32 cellular contexts compared by ENCODE assay signal in the genomic region with DNA sequence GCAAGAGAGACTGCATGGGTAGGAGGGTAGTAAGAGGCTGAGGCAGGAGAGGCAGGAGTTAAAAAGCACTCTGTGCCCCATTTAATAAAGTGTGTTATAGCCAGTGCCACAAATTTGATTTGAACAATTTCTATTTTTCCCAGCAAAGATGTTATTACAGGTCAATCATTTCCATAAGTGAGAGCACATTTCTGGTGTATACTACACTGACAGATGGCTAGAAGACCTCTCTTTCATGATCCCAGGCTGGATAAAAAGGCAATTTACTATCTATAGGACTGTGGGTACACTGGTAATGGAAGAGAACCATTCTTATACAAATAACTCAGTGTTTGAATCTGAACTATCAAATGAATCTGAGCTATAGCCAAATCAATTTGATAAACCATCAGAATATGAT.
"Had no signal": no experiment of that assay in that cellular context is flagged by ENCODE, and none has a peak within 500 bp of the region (broad histone marks: within the 10 kb centered on the region; RNA-seq: fewer than 3 reads in every experiment).

No MANE protein-coding gene starts in this region.

- H3K4me1 Mint-ChIP-seq: activated B cell treated with CpG ODN at 0.5 μM for 24 hours; activated CD4-positive, alpha-beta T cell treated with anti-CD3 and anti-CD28 coated beads, Interleukin-2, amount 10 ng/mL, durations not matched to agents 24 days and 14 days; activated CD8-positive, alpha-beta memory T cell treated with anti-CD3 and anti-CD28 coated beads, Interleukin-2, amount 10 ng/mL, durations not matched to agents 7 days and 5 days; activated naive CD4-positive, alpha-beta T cell treated with anti-CD3 and anti-CD28 coated beads, Interleukin-2, amount 10 ng/mL, durations not matched to agents 7 days and 5 days; activated naive CD4-positive, alpha-beta T cell treated with anti-CD3 and anti-CD28 coated beads, Interleukin-2, amount 50 U/mL, for 24 hours; activated naive CD8-positive, alpha-beta T cell treated with anti-CD3 and anti-CD28 coated beads, Interleukin-2, amount 10 ng/mL, durations not matched to agents 7 days and 5 days; activated naive CD8-positive, alpha-beta T cell treated with anti-CD3 and anti-CD28 coated beads, Interleukin-2, amount 50 U/mL, for 24 hours; central memory CD8-positive, alpha-beta T cell had no signal

- H3K4me3 Mint-ChIP-seq: activated B cell treated with CpG ODN at 0.5 μM for 24 hours; activated CD4-positive, alpha-beta memory T cell treated with anti-CD3 and anti-CD28 coated beads for 36 hours; activated CD4-positive, alpha-beta T cell treated with anti-CD3 and anti-CD28 coated beads, Interleukin-2, amount 10 ng/mL, durations not matched to agents 24 days and 14 days; activated CD8-positive, alpha-beta memory T cell treated with anti-CD3 and anti-CD28 coated beads, Interleukin-2, amount 10 ng/mL, durations not matched to agents 7 days and 5 days; activated CD8-positive, alpha-beta T cell treated with anti-CD3 and anti-CD28 coated beads for 36 hours; activated naive CD4-positive, alpha-beta T cell treated with anti-CD3 and anti-CD28 coated beads, Interleukin-2, amount 10 ng/mL, durations not matched to agents 7 days and 5 days; activated naive CD4-positive, alpha-beta T cell treated with anti-CD3 and anti-CD28 coated beads, Interleukin-2, amount 50 U/mL, for 24 hours; activated naive CD8-positive, alpha-beta T cell; activated naive CD8-positive, alpha-beta T cell treated with anti-CD3 and anti-CD28 coated beads, Interleukin-2, amount 10 ng/mL, durations not matched to agents 7 days and 5 days; activated naive CD8-positive, alpha-beta T cell treated with anti-CD3 and anti-CD28 coated beads, Interleukin-2, amount 50 U/mL, for 24 hours; activated T-cell treated with anti-CD3 and anti-CD28 coated beads, Interleukin-2, amount 50 U/mL, for 24 hours; brain; central memory CD8-positive, alpha-beta T cell; T-helper 1 cell treated with Interleukin-12 subunit alpha and Interleukin-12 subunit beta and Interleukin-4 antibody, amounts not matched to agents 30 μg/mL and 1 μg/mL, for 36 hours; T-helper 2 cell treated with Interferon-gamma antibody and Interleukin-4, amounts not matched to agents 5 μg/mL and 100 μg/mL, for 36 hours had no signal

- H3K36me3 Mint-ChIP-seq: activated CD4-positive, alpha-beta memory T cell treated with anti-CD3 and anti-CD28 coated beads for 36 hours; activated CD8-positive, alpha-beta memory T cell treated with anti-CD3 and anti-CD28 coated beads, Interleukin-2, amount 10 ng/mL, durations not matched to agents 7 days and 5 days; activated naive CD4-positive, alpha-beta T cell treated with anti-CD3 and anti-CD28 coated beads, Interleukin-2, amount 10 ng/mL, durations not matched to agents 7 days and 5 days; activated naive CD4-positive, alpha-beta T cell treated with anti-CD3 and anti-CD28 coated beads, Interleukin-2, amount 50 U/mL, for 24 hours; activated naive CD8-positive, alpha-beta T cell; activated naive CD8-positive, alpha-beta T cell treated with anti-CD3 and anti-CD28 coated beads, Interleukin-2, amount 10 ng/mL, durations not matched to agents 7 days and 5 days; brain had no signal

- H3K27ac Mint-ChIP-seq: activated B cell treated with CpG ODN at 0.5 μM for 24 hours; activated CD4-positive, alpha-beta memory T cell treated with anti-CD3 and anti-CD28 coated beads for 36 hours; activated CD4-positive, alpha-beta T cell treated with anti-CD3 and anti-CD28 coated beads, Interleukin-2, amount 10 ng/mL, durations not matched to agents 24 days and 14 days; activated CD8-positive, alpha-beta memory T cell treated with anti-CD3 and anti-CD28 coated beads, Interleukin-2, amount 10 ng/mL, durations not matched to agents 7 days and 5 days; activated CD8-positive, alpha-beta T cell treated with anti-CD3 and anti-CD28 coated beads for 36 hours; activated naive CD4-positive, alpha-beta T cell treated with anti-CD3 and anti-CD28 coated beads, Interleukin-2, amount 10 ng/mL, durations not matched to agents 7 days and 5 days; activated naive CD4-positive, alpha-beta T cell treated with anti-CD3 and anti-CD28 coated beads, Interleukin-2, amount 50 U/mL, for 24 hours; activated naive CD8-positive, alpha-beta T cell; activated naive CD8-positive, alpha-beta T cell treated with anti-CD3 and anti-CD28 coated beads, Interleukin-2, amount 10 ng/mL, durations not matched to agents 7 days and 5 days; activated naive CD8-positive, alpha-beta T cell treated with anti-CD3 and anti-CD28 coated beads, Interleukin-2, amount 50 U/mL, for 24 hours; activated T-cell treated with anti-CD3 and anti-CD28 coated beads, Interleukin-2, amount 50 U/mL, for 24 hours; activated T-helper 2 cell treated with anti-CD3 and anti-CD28 coated beads, Interferon-gamma antibody, Interleukin-2, Interleukin-4, amounts not matched to agents 10 μg/mL and 5 μg/mL and 100 μg/mL, durations not matched to agents 14 hours and 24 hours and 36 hours; brain; T-helper 1 cell treated with Interleukin-12 subunit alpha and Interleukin-12 subunit beta and Interleukin-4 antibody, amounts not matched to agents 30 μg/mL and 1 μg/mL, for 36 hours; T-helper 2 cell treated with Interferon-gamma antibody and Interleukin-4, amounts not matched to agents 5 μg/mL and 100 μg/mL, for 36 hours had no signal

- ATAC-seq: activated CD8-positive, alpha-beta memory T cell treated with anti-CD3 and anti-CD28 coated beads, Interleukin-2, amount 10 ng/mL, durations not matched to agents 7 days and 5 days; activated CD8-positive, alpha-beta T cell treated with anti-CD3 and anti-CD28 coated beads for 36 hours; activated naive CD8-positive, alpha-beta T cell treated with anti-CD3 and anti-CD28 coated beads, Interleukin-2, amount 50 U/mL, for 24 hours had no signal

- DNase-seq: activated B cell treated with CpG ODN at 0.5 μM for 24 hours; activated CD4-positive, alpha-beta memory T cell treated with anti-CD3 and anti-CD28 coated beads for 36 hours; activated CD4-positive, alpha-beta T cell treated with anti-CD3 and anti-CD28 coated beads for 4 hours; activated CD4-positive, alpha-beta T cell treated with anti-CD3 and anti-CD28 coated beads, Interleukin-2, amount 10 ng/mL, durations not matched to agents 24 days and 14 days; activated CD4-positive, alpha-beta T cell treated with anti-CD3 and anti-CD28 coated beads, Interleukin-2, amount 50 U/mL, for 1 hour; activated CD4-positive, alpha-beta T cell treated with anti-CD3 and anti-CD28 coated beads, Interleukin-2, amount 50 U/mL, for 4 hours; activated CD4-positive, CD25-positive, alpha-beta regulatory T cell treated with anti-CD3 and anti-CD28 coated beads, Interleukin-2, amount 50 U/mL, for 72 hours; activated CD8-positive, alpha-beta memory T cell treated with anti-CD3 and anti-CD28 coated beads for 24 hours; activated CD8-positive, alpha-beta memory T cell treated with anti-CD3 and anti-CD28 coated beads, Interleukin-2, amount 10 ng/mL, durations not matched to agents 7 days and 5 days; activated CD8-positive, alpha-beta memory T cell treated with anti-CD3 and anti-CD28 coated beads, Interleukin-2, amount 50 U/mL, for 48 hours; activated CD8-positive, alpha-beta T cell treated with anti-CD3 and anti-CD28 coated beads for 36 hours; activated effector memory CD4-positive, alpha-beta T cell treated with Interleukin-2 at 50 U/mL for 16 hours; activated gamma-delta T cell; activated naive CD4-positive, alpha-beta T cell treated with anti-CD3 and anti-CD28 coated beads, Interleukin-2, amount 10 ng/mL, durations not matched to agents 7 days and 5 days; activated naive CD4-positive, alpha-beta T cell treated with Interleukin-2 at 50 U/mL for 16 hours; activated naive CD8-positive, alpha-beta T cell treated with anti-CD3 and anti-CD28 coated beads, Interleukin-2, amount 10 ng/mL, durations not matched to agents 7 days and 5 days; activated naive CD8-positive, alpha-beta T cell treated with anti-CD3 and anti-CD28 coated beads, Interleukin-2, amount 50 U/mL, for 24 hours; activated T-cell treated with anti-CD3 and anti-CD28 coated beads, Interleukin-2, amount 50 U/mL, for 24 hours; activated T-cell treated with anti-CD3 and anti-CD28 coated beads, Interleukin-2, amount 50 U/mL, for 48 hours; amygdala; anterior cingulate cortex; caudate nucleus; cerebellar nuclear complex; T-helper 2 cell; T-helper 9 cell had no signal

- H3K9me3 Mint-ChIP-seq: activated B cell treated with CpG ODN at 0.5 μM for 24 hours; activated CD4-positive, alpha-beta memory T cell treated with anti-CD3 and anti-CD28 coated beads for 36 hours; activated CD4-positive, alpha-beta T cell treated with anti-CD3 and anti-CD28 coated beads, Interleukin-2, amount 10 ng/mL, durations not matched to agents 24 days and 14 days; activated CD8-positive, alpha-beta T cell treated with anti-CD3 and anti-CD28 coated beads for 36 hours; activated naive CD4-positive, alpha-beta T cell treated with anti-CD3 and anti-CD28 coated beads, Interleukin-2, amount 10 ng/mL, durations not matched to agents 7 days and 5 days; activated naive CD4-positive, alpha-beta T cell treated with anti-CD3 and anti-CD28 coated beads, Interleukin-2, amount 50 U/mL, for 24 hours; activated naive CD8-positive, alpha-beta T cell treated with anti-CD3 and anti-CD28 coated beads, Interleukin-2, amount 10 ng/mL, durations not matched to agents 7 days and 5 days; activated naive CD8-positive, alpha-beta T cell treated with anti-CD3 and anti-CD28 coated beads, Interleukin-2, amount 50 U/mL, for 24 hours; activated T-cell treated with anti-CD3 and anti-CD28 coated beads, Interleukin-2, amount 50 U/mL, for 24 hours; activated T-helper 2 cell treated with anti-CD3 and anti-CD28 coated beads, Interferon-gamma antibody, Interleukin-2, Interleukin-4, amounts not matched to agents 10 μg/mL and 5 μg/mL and 100 μg/mL, durations not matched to agents 14 hours and 24 hours and 36 hours; brain; T-helper 1 cell treated with Interleukin-12 subunit alpha and Interleukin-12 subunit beta and Interleukin-4 antibody, amounts not matched to agents 30 μg/mL and 1 μg/mL, for 36 hours; T-helper 2 cell treated with Interferon-gamma antibody and Interleukin-4, amounts not matched to agents 5 μg/mL and 100 μg/mL, for 36 hours had no signal

- H3K27me3 Mint-ChIP-seq: activated B cell treated with CpG ODN at 0.5 μM for 24 hours; activated CD4-positive, alpha-beta memory T cell treated with anti-CD3 and anti-CD28 coated beads for 36 hours; activated CD4-positive, alpha-beta T cell treated with anti-CD3 and anti-CD28 coated beads, Interleukin-2, amount 10 ng/mL, durations not matched to agents 24 days and 14 days; activated CD8-positive, alpha-beta memory T cell treated with anti-CD3 and anti-CD28 coated beads, Interleukin-2, amount 10 ng/mL, durations not matched to agents 7 days and 5 days; activated naive CD4-positive, alpha-beta T cell treated with anti-CD3 and anti-CD28 coated beads, Interleukin-2, amount 10 ng/mL, durations not matched to agents 7 days and 5 days; activated naive CD4-positive, alpha-beta T cell treated with anti-CD3 and anti-CD28 coated beads, Interleukin-2, amount 50 U/mL, for 24 hours; activated naive CD8-positive, alpha-beta T cell; activated naive CD8-positive, alpha-beta T cell treated with anti-CD3 and anti-CD28 coated beads, Interleukin-2, amount 10 ng/mL, durations not matched to agents 7 days and 5 days; central memory CD8-positive, alpha-beta T cell had no signal
